31 cellular contexts compared by ENCODE assay signal in the genomic region with DNA sequence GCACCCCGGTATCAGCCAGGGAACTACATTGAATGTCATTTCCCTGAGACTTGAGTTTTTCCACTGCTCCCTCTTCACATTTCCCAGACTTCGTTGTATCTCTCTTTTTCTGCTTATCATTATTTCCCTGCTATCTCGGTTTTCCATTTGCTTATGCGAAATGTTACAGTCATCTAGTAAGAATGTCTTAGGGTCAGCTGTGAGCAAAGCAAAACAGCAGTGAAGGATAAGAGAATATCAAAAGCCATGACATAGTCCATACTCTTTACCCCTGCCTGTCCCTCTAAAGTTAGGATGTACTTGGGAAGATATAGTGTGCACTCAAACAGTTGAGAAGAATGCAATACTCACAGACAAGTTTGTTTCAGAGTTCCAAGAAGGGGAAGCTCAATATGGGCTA.
DNase-seq lines count a peak whose midpoint lies in the region; ATAC-seq and TF ChIP-seq lines count a peak whose summit lies in the region.
"Had no signal": no experiment of that assay in that cellular context is flagged by ENCODE, and none has a peak within 500 bp of the region (broad histone marks: within the 10 kb centered on the region; RNA-seq: fewer than 3 reads in every experiment).

No MANE protein-coding gene starts in this region.

- 39% methylated on average over 3 of the region's 4 CpGs for WGBS in mesenchymal stem cell

- TF ChIP-seq POLR2A in uterus (IDR thresholded peaks at IDR 0.05) = no peak

- H3K18ac ChIP-seq in mesenchymal stem cell (ENCODE audit: low read depth in 1 of 2, low read length in 2 of 2) = no peak overlapping the region

- H3K9me3 ChIP-seq in fibroblast of lung (ENCODE audit: control insufficient read depth, insufficient read depth, low read depth, low read length) (no peaks in the 10 kb centered on the region), mesenchymal stem cell (ENCODE audit: control insufficient read depth, low read length) (no peaks in the 10 kb centered on the region), uterus (no peaks in the 10 kb centered on the region)
- H3K9me3 ChIP-seq: A549, gastrocnemius medialis, neutrophil, suprapubic skin had no signal

- H3K4me2 ChIP-seq in fibroblast of lung (ENCODE audit: extremely low read depth, insufficient read depth, low read length) (no peak overlapping the region), mesenchymal stem cell (ENCODE audit: low read length, poor library complexity, severe bottlenecking) (no peak overlapping the region)
- H3K4me2 ChIP-seq: A549, GM23338 had no signal

- H2BK120ac ChIP-seq in mesenchymal stem cell (ENCODE audit: low read depth, low read length) = no peak overlapping the region

- H3K79me2 ChIP-seq in fibroblast of lung (ENCODE audit: control insufficient read depth, insufficient read depth, low read length) = no peaks in the 10 kb centered on the region

- no peak overlapping the region for H2BK5ac ChIP-seq in mesenchymal stem cell (ENCODE audit: low read depth, low read length, poor library complexity, severe bottlenecking)

- no peak overlapping the region for H2AK5ac ChIP-seq in mesenchymal stem cell (ENCODE audit: low read length, severe bottlenecking)

- no peaks in the 10 kb centered on the region for H4K20me1 ChIP-seq in fibroblast of lung (ENCODE audit: control insufficient read depth, extremely low read depth, insufficient read depth, low read length)

- no peak overlapping the region for H3K27ac Mint-ChIP-seq in osteocyte (ENCODE audit: unreplicated experiment)
- H3K27ac Mint-ChIP-seq: activated naive CD4-positive, alpha-beta T cell treated with anti-CD3 and anti-CD28 coated beads, Interleukin-2, amount 50 U/mL, for 72 hours; dendritic cell treated with granulocyte-macrophage colony-stimulating factor and Interleukin-4, amounts not matched to agents 40 ng/mL and 50 ng/mL, for 4 days; endodermal cell; GM23338; naive thymus-derived CD4-positive, alpha-beta T cell; T-cell had no signal

- H3K9ac ChIP-seq in fibroblast of lung (ENCODE audit: insufficient read depth, low read length) (no peak overlapping the region), mesenchymal stem cell (ENCODE audit: low read length) (no peak overlapping the region)

- peaks cover 50% of the 10 kb centered on the region for H3K36me3 Mint-ChIP-seq in osteocyte (ENCODE audit: unreplicated experiment)
- H3K36me3 Mint-ChIP-seq: CD4-positive, CD25-positive, alpha-beta regulatory T cell had no signal

- H3K27ac ChIP-seq in fibroblast of lung (ENCODE audit: insufficient read depth, low read length) (no peak overlapping the region), mesenchymal stem cell (ENCODE audit: low read length, poor library complexity, severe bottlenecking) (no peak overlapping the region), uterus (peak overlapping the region; percentile 47 to 74)
- H3K27ac ChIP-seq: A549, neutrophil, suprapubic skin, WERI-Rb-1 had no signal

- H3K27me3 ChIP-seq in fibroblast of lung (ENCODE audit: control insufficient read depth, insufficient read depth, low read length) = no peaks in the 10 kb centered on the region
- no peaks in the 10 kb centered on the region for H3K27me3 ChIP-seq in mesenchymal stem cell (ENCODE audit: control insufficient read depth in 1 of 2, insufficient read depth in 1 of 2, low read length in 2 of 2)
- no peaks in the 10 kb centered on the region for H3K27me3 ChIP-seq in uterus
- H3K27me3 ChIP-seq: gastrocnemius medialis, neutrophil, suprapubic skin had no signal

- no peak overlapping the region for H2AFZ ChIP-seq in fibroblast of lung (ENCODE audit: low read length)
- H2AFZ ChIP-seq in mesenchymal stem cell (ENCODE audit: low read depth, low read length) = no peak overlapping the region
- H2AFZ ChIP-seq: GM23338 had no signal

- no peak overlapping the region for H3K23ac ChIP-seq in mesenchymal stem cell (ENCODE audit: low read length in 2 of 2)

- peaks cover 17% of the 10 kb centered on the region for H3K4me1 Mint-ChIP-seq in osteocyte (ENCODE audit: unreplicated experiment)
- H3K4me1 Mint-ChIP-seq: CD4-positive, CD25-positive, alpha-beta regulatory T cell; GM23338; T-cell had no signal

- intact Hi-C loops in left cardiac atrium (cut with DNase I) (no loop called here), cardiac septum (cut with DNase I) (no loop called here), uterus (cut with DNase I; ENCODE audit: low total_unique reads) (no loop called here)

- H3K4me3 ChIP-seq in fibroblast of lung (replicated peaks in 1 of 4; ENCODE audit: control extremely low read depth in 1 of 4, insufficient read depth in 1 of 4, low read depth in 3 of 4, low read length in 4 of 4) (no peak overlapping the region), mesenchymal stem cell (ENCODE audit: insufficient read depth in 1 of 2, low read depth in 1 of 2, low read length in 2 of 2) (no peak overlapping the region), uterus (no peak overlapping the region)
- H3K4me3 ChIP-seq: A549, gastrocnemius medialis, GM23338, suprapubic skin had no signal

- H3K4me3 Mint-ChIP-seq in osteocyte (ENCODE audit: unreplicated experiment) = no peak overlapping the region
- H3K4me3 Mint-ChIP-seq: CD4-positive, CD25-positive, alpha-beta regulatory T cell; dendritic cell treated with granulocyte-macrophage colony-stimulating factor and Interleukin-4, amounts not matched to agents 40 ng/mL and 50 ng/mL, for 4 days; endodermal cell; GM23338; naive thymus-derived CD4-positive, alpha-beta T cell; T-cell had no signal

- no peak overlapping the region for H2BK15ac ChIP-seq in mesenchymal stem cell (ENCODE audit: low read depth, poor library complexity, severe bottlenecking)

- no peak overlapping the region for H3K14ac ChIP-seq in mesenchymal stem cell (ENCODE audit: low read length in 2 of 2)

- H3K36me3 ChIP-seq in fibroblast of lung (ENCODE audit: control insufficient read depth, insufficient read depth, low read length) (no peaks in the 10 kb centered on the region), mesenchymal stem cell (ENCODE audit: control insufficient read depth in 1 of 2, insufficient read depth in 2 of 2, low read depth in 1 of 2, low read length in 2 of 2) (no peaks in the 10 kb centered on the region), uterus (no peaks in the 10 kb centered on the region)
- H3K36me3 ChIP-seq: gastrocnemius medialis, neutrophil, suprapubic skin, WERI-Rb-1 had no signal

- no peak overlapping the region for H4K91ac ChIP-seq in mesenchymal stem cell (ENCODE audit: low read length)

- TF ChIP-seq CTCF in fibroblast of lung (conservative IDR thresholded peaks at IDR 0.05 in 1 of 2, IDR thresholded peaks at IDR 0.05 in 1 of 2; ENCODE audit: low read depth in 1 of 2, low read length in 2 of 2) (no peak), uterus (IDR thresholded peaks at IDR 0.05) (no peak), osteocyte (IDR thresholded peaks at IDR 0.05) (no peak)

- no peaks in the 10 kb centered on the region for H3K79me1 ChIP-seq in mesenchymal stem cell (replicated peaks; ENCODE audit: low read length, poor library complexity, severe bottlenecking)

- no peaks in the 10 kb centered on the region for H3K9me3 Mint-ChIP-seq in osteocyte (ENCODE audit: unreplicated experiment)
- H3K9me3 Mint-ChIP-seq: activated naive CD4-positive, alpha-beta T cell treated with anti-CD3 and anti-CD28 coated beads, Interleukin-2, amount 50 U/mL, for 72 hours; dendritic cell treated with granulocyte-macrophage colony-stimulating factor and Interleukin-4, amounts not matched to agents 40 ng/mL and 50 ng/mL, for 4 days; endodermal cell; GM23338; T-cell had no signal

- no peak overlapping the region for H3K4ac ChIP-seq in mesenchymal stem cell (ENCODE audit: low read depth in 1 of 2, low read length in 2 of 2)

- peak; percentile 44 to 85 for ATAC-seq in left cardiac atrium
- ATAC-seq: A549; activated naive CD4-positive, alpha-beta T cell treated with anti-CD3 and anti-CD28 coated beads, Interleukin-2, amount 50 U/mL, for 72 hours; esophagus mucosa; gastrocnemius medialis; GM23338; left colon; naive thymus-derived CD4-positive, alpha-beta T cell; T-cell had no signal

- H3K27me3 Mint-ChIP-seq in osteocyte (ENCODE audit: unreplicated experiment) = no peaks in the 10 kb centered on the region
- H3K27me3 Mint-ChIP-seq: dendritic cell treated with granulocyte-macrophage colony-stimulating factor and Interleukin-4, amounts not matched to agents 40 ng/mL and 50 ng/mL, for 4 days had no signal

- H3K4me1 ChIP-seq in fibroblast of lung (ENCODE audit: control insufficient read depth, extremely low read depth, insufficient read depth, low read length) (no peaks in the 10 kb centered on the region), mesenchymal stem cell (ENCODE audit: control insufficient read depth, insufficient read depth, low read depth, low read length) (no peaks in the 10 kb centered on the region), uterus (no peaks in the 10 kb centered on the region)
- H3K4me1 ChIP-seq: A549, gastrocnemius medialis, suprapubic skin had no signal

- DNase-seq in left cardiac atrium (no peak), cardiac septum (ENCODE audit: low spot score) (no peak), fibroblast of lung (ENCODE audit: low read depth in 2 of 2) (peak; percentile 36 to 78), mesenchymal stem cell (peak; percentile 76), uterus (no peak), SK-N-DZ (ENCODE audit: low spot score) (no peak), osteocyte (ENCODE audit: extremely low spot score, unreplicated experiment) (no peak)
- no peak for DNase-seq in activated CD4-positive, alpha-beta T cell treated with anti-CD3 and anti-CD28 coated beads for 1 hour
- DNase-seq: activated CD4-positive, alpha-beta T cell treated with anti-CD3 and anti-CD28 coated beads for 48 hours; activated effector memory CD4-positive, alpha-beta T cell treated with Interleukin-2 at 50 U/mL for 16 hours; AML-193; caudate nucleus; CD4-positive, CD25-positive, alpha-beta regulatory T cell; DND-41; endodermal cell; gastrocnemius medialis; hypothalamus; left colon; midbrain; naive thymus-derived CD4-positive, alpha-beta T cell; NCI-H82; stimulated activated naive CD4-positive, alpha-beta T cell; T-cell; WERI-Rb-1 had no signal

- H2BK12ac ChIP-seq in mesenchymal stem cell (ENCODE audit: low read length in 2 of 2) = no peak overlapping the region

- H4K8ac ChIP-seq in mesenchymal stem cell (ENCODE audit: low read length) = no peak overlapping the region

Comparison
In these comparisons a context has a peak if more than half of its experiments do, and no peak if none do; other contexts are left out.
1. DNase-seq: peak in fibroblast of lung (2 of 2) and mesenchymal stem cell (single experiment); none in left cardiac atrium (single experiment), cardiac septum (single experiment), uterus (0 of 2), SK-N-DZ (single experiment), activated CD4-positive, alpha-beta T cell treated with anti-CD3 and anti-CD28 coated beads for 1 hour (single experiment) and osteocyte (single experiment).
2. H3K27ac ChIP-seq: peak in uterus (2 of 2); none in fibroblast of lung (single experiment) and mesenchymal stem cell (single experiment).